In genomic region chr1:110875216-110875731, GRCh38 we compare ENCODE assay signal across 8 cellular contexts. TPM values are rescaled to one million over a fixed set of nuclear protein-coding genes. Genes with fewer than 3 reads are reported as not detected.
DNase-seq lines count a peak whose midpoint lies in the region; ATAC-seq and TF ChIP-seq lines count a peak whose summit lies in the region.

No MANE protein-coding gene starts in this region.

- peaks cover 60% of the 10 kb centered on the region for H3K4me1 Mint-ChIP-seq in activated naive CD8-positive, alpha-beta T cell treated with anti-CD3 and anti-CD28 coated beads, Interleukin-2, amount 50 U/mL, for 24 hours

- no peaks in the 10 kb centered on the region for H4K20me1 ChIP-seq in OCI-LY1 (ENCODE audit: insufficient read depth, low read length)
- no peaks in the 10 kb centered on the region for H4K20me1 ChIP-seq in smooth muscle cell (ENCODE audit: low read depth)

- H3K9me2 ChIP-seq in OCI-LY1 (ENCODE audit: low read depth, low read length): no peaks in the 10 kb centered on the region

- H3K9ac ChIP-seq in OCI-LY1 (ENCODE audit: low read length) (peak overlapping the region; percentile 96), smooth muscle cell (ENCODE audit: low read depth) (no peak overlapping the region)

- H3K27ac ChIP-seq in OCI-LY1 (ENCODE audit: low read depth, low read length, poor library complexity, severe bottlenecking) (peak overlapping the region; percentile 97), smooth muscle cell (ENCODE audit: low read depth) (no peak overlapping the region)

- no peak overlapping the region for H2AFZ ChIP-seq in OCI-LY1 (ENCODE audit: low read length)
- H2AFZ ChIP-seq in smooth muscle cell (ENCODE audit: low read depth): no peak overlapping the region

- DNase-seq in activated naive CD8-positive, alpha-beta T cell treated with anti-CD3 and anti-CD28 coated beads, Interleukin-2, amount 50 U/mL, for 24 hours: peak; percentile 60
- peak; percentile 62 for DNase-seq in stimulated activated CD4-positive, alpha-beta T cell treated with anti-CD3 and anti-CD28 coated beads, Interleukin-15, amount 100 ng/mL, for 24 hours
- DNase-seq in smooth muscle cell (lab: John Stamatoyannopoulos, UW; ENCODE audit: unreplicated experiment) (no peak), NCI-H774 (lab: John Stamatoyannopoulos, UW) (no peak), mesenteric fat pad (ENCODE audit: low spot score) (no peak)

- peak overlapping the region; percentile 92 for H3K4me3 ChIP-seq in OCI-LY1 (ENCODE audit: low read depth, low read length, poor library complexity, severe bottlenecking)
- no peak overlapping the region for H3K4me3 ChIP-seq in smooth muscle cell

- no peak for TF ChIP-seq CTCF in OCI-LY1 (IDR thresholded peaks at IDR 0.05; ENCODE audit: low read length)
- no peak for TF ChIP-seq CTCF in smooth muscle cell (IDR thresholded peaks at IDR 0.05; ENCODE audit: borderline replicate concordance, insufficient read depth, poor library complexity, severe bottlenecking)

- ATAC-seq in GM18505 (IDR thresholded peaks at IDR 0.05; ENCODE audit: unreplicated experiment): peak; percentile 33
- peak; percentile 30 for ATAC-seq in HG02571 (IDR thresholded peaks at IDR 0.05; ENCODE audit: unreplicated experiment)
- ATAC-seq in activated naive CD8-positive, alpha-beta T cell treated with anti-CD3 and anti-CD28 coated beads, Interleukin-2, amount 50 U/mL, for 24 hours: peak; percentile 86

- no peaks in the 10 kb centered on the region for H3K9me3 Mint-ChIP-seq in activated naive CD8-positive, alpha-beta T cell treated with anti-CD3 and anti-CD28 coated beads, Interleukin-2, amount 50 U/mL, for 24 hours

- H3K27me3 Mint-ChIP-seq in activated naive CD8-positive, alpha-beta T cell treated with anti-CD3 and anti-CD28 coated beads, Interleukin-2, amount 50 U/mL, for 24 hours: no peaks in the 10 kb centered on the region

- H3K4me1 ChIP-seq in OCI-LY1 (ENCODE audit: insufficient read depth, low read length, severe bottlenecking) (peaks cover 81% of the 10 kb centered on the region), smooth muscle cell (ENCODE audit: low read depth) (no peaks in the 10 kb centered on the region)

- peaks cover 21% of the 10 kb centered on the region for H3K36me3 Mint-ChIP-seq in activated naive CD8-positive, alpha-beta T cell treated with anti-CD3 and anti-CD28 coated beads, Interleukin-2, amount 50 U/mL, for 24 hours (ENCODE audit: low read depth)

- WGBS in smooth muscle cell (ENCODE audit: low lambda C conversion rate): 83% methylated on average over 3 of the region's 3 CpGs

- H3F3A ChIP-seq in OCI-LY1 (ENCODE audit: insufficient read depth, low read length) (0 out of 2 replicates have a peak, but pooled peaks cover 2% of the 10 kb centered on the region), smooth muscle cell (ENCODE audit: low read depth) (no peaks in the 10 kb centered on the region)

- H3K79me2 ChIP-seq in OCI-LY1 (ENCODE audit: insufficient read depth, low read length) (peaks cover 74% of the 10 kb centered on the region), smooth muscle cell (ENCODE audit: low read depth) (no peaks in the 10 kb centered on the region)

- H3K27me3 ChIP-seq in OCI-LY1 (ENCODE audit: insufficient read depth, low read length) (no peaks in the 10 kb centered on the region), smooth muscle cell (ENCODE audit: low read depth) (no peaks in the 10 kb centered on the region)

- H3K9me3 ChIP-seq in OCI-LY1 (ENCODE audit: low read length) (no peaks in the 10 kb centered on the region), smooth muscle cell (replicated peaks; ENCODE audit: low read depth) (no peaks in the 10 kb centered on the region)

- H3K4me2 ChIP-seq in OCI-LY1 (ENCODE audit: low read length): peak overlapping the region; percentile 99
- no peak overlapping the region for H3K4me2 ChIP-seq in smooth muscle cell

- peak overlapping the region; percentile 93 for H3K4me3 Mint-ChIP-seq in activated naive CD8-positive, alpha-beta T cell treated with anti-CD3 and anti-CD28 coated beads, Interleukin-2, amount 50 U/mL, for 24 hours

- H3K27ac Mint-ChIP-seq in activated naive CD8-positive, alpha-beta T cell treated with anti-CD3 and anti-CD28 coated beads, Interleukin-2, amount 50 U/mL, for 24 hours: peak overlapping the region; percentile 98

- H3K36me3 ChIP-seq in OCI-LY1 (ENCODE audit: insufficient read depth, low read length): peaks cover 28% of the 10 kb centered on the region
- no peaks in the 10 kb centered on the region for H3K36me3 ChIP-seq in smooth muscle cell (ENCODE audit: low read depth)

- peak; percentile 49 for TF ChIP-seq POLR2A in GM18505 (IDR thresholded peaks at IDR 0.05; ENCODE audit: borderline replicate concordance, extremely low read depth, insufficient read depth, insufficient read length)

RNA-seq across cellular contexts. Expression of gene CD53, which starts 2.3 kb away (rescaled TPM):
- total RNA-seq in smooth muscle cell (not detected in 2 replicates), mesenteric fat pad (93.6 TPM)
- not detected in 2 replicates for polyA plus RNA-seq in smooth muscle cell

Comparison
In these comparisons a context has a peak if more than half of its experiments do, and no peak if none do; other contexts are left out.
1. ATAC-seq: peak in every context shown above with its lines; median percentile 86 in activated naive CD8-positive, alpha-beta T cell treated with anti-CD3 and anti-CD28 coated beads, Interleukin-2, amount 50 U/mL, for 24 hours; 33 in GM18505; 30 in HG02571.
2. DNase-seq: peak in activated naive CD8-positive, alpha-beta T cell treated with anti-CD3 and anti-CD28 coated beads, Interleukin-2, amount 50 U/mL, for 24 hours (single experiment) and stimulated activated CD4-positive, alpha-beta T cell treated with anti-CD3 and anti-CD28 coated beads, Interleukin-15, amount 100 ng/mL, for 24 hours (single experiment); none in smooth muscle cell (single experiment), NCI-H774 (single experiment) and mesenteric fat pad (single experiment).
3. RNA of gene CD53, which starts 2.3 kb away (total RNA-seq): 93.6 TPM in mesenteric fat pad (single experiment); not detected in smooth muscle cell; every median in the first group is over 10 times any median in the second.